1 cellular context compared by ENCODE assay signal in genomic region chr2:20093263-20094141, GRCh38.
A peak's percentile ranks its signal among the peaks of the same experiment; 100 is the strongest.
TF ChIP-seq lines count a peak whose summit lies in the region.

No MANE protein-coding gene starts in this region.

TF ChIP-seq in K562, 482 proteins besides CTCF, POLR2A, EP300 and RAD21 (continued from another document):
- TF ChIP-seq ZNF318 (IDR thresholded peaks at IDR 0.05; ENCODE audit: borderline replicate concordance in 1 of 2, low read depth in 1 of 2) (no peak), MAX (CRISPR knock-in tag; IDR thresholded peaks at IDR 0.05) (no peak), BRCA1 (IDR thresholded peaks at IDR 0.05) (no peak), BRCA1 (CRISPR knock-in tag; IDR thresholded peaks at IDR 0.05) (no peak), TEAD4 (IDR thresholded peaks at IDR 0.05; ENCODE audit: low read length) (0 out of 2 replicates have a peak, but pooled peaks have one; percentile 15), TEAD4 (CRISPR knock-in tag; IDR thresholded peaks at IDR 0.05; ENCODE audit: borderline replicate concordance) (no peak), SMC3 (conservative IDR thresholded peaks at IDR 0.05; ENCODE audit: insufficient read depth, low read depth, low read length) (peak; percentile 39; the same call in 1 of the 2 replicates)
